ENCODE assay signal across 33 cellular contexts in genomic region chr4:78324625-78325024, GRCh38.
"Had no signal": no experiment of that assay in that cellular context is flagged by ENCODE, and none has a peak within 500 bp of the region (broad histone marks: within the 10 kb centered on the region; RNA-seq: fewer than 3 reads in every experiment).

No MANE protein-coding gene starts in this region.

- H3K27ac Mint-ChIP-seq: activated B cell treated with CpG ODN at 0.5 μM for 24 hours; activated CD4-positive, alpha-beta memory T cell treated with anti-CD3 and anti-CD28 coated beads for 36 hours; activated CD4-positive, alpha-beta T cell treated with anti-CD3 and anti-CD28 coated beads, Interleukin-2, amount 10 ng/mL, durations not matched to agents 24 days and 14 days; activated CD8-positive, alpha-beta T cell treated with anti-CD3 and anti-CD28 coated beads for 36 hours; activated naive CD4-positive, alpha-beta T cell treated with anti-CD3 and anti-CD28 coated beads for 36 hours; activated naive CD4-positive, alpha-beta T cell treated with anti-CD3 and anti-CD28 coated beads, Interleukin-2, amount 50 U/mL, for 72 hours; activated naive CD8-positive, alpha-beta T cell treated with anti-CD3 and anti-CD28 coated beads for 36 hours; activated T-cell treated with anti-CD3 and anti-CD28 coated beads, Interleukin-2, amount 50 U/mL, for 72 hours; activated T-helper 1 cell treated with anti-CD3 and anti-CD28 coated beads, Interleukin-12 subunit alpha, Interleukin-12 subunit beta, Interleukin-2, Interleukin-4 antibody, amounts not matched to agents 30 ng/mL and 10 ng/mL and 1 ng/mL, durations not matched to agents 14 hours and 24 hours and 36 hours; activated T-helper 17 cell treated with anti-CD3 and anti-CD28 coated beads, Interleukin-2, amount 50 U/mL, for 72 hours; T-helper 1 cell treated with Interleukin-12 subunit alpha and Interleukin-12 subunit beta and Interleukin-4 antibody, amounts not matched to agents 30 μg/mL and 1 μg/mL, for 36 hours; T-helper 2 cell treated with Interferon-gamma antibody and Interleukin-4, amounts not matched to agents 5 μg/mL and 100 μg/mL, for 36 hours had no signal

- DNase-seq: activated B cell treated with CpG ODN at 0.5 μM for 24 hours; activated CD4-positive, alpha-beta memory T cell treated with anti-CD3 and anti-CD28 coated beads for 36 hours; activated CD4-positive, alpha-beta T cell treated with anti-CD3 and anti-CD28 coated beads for 4 hours; activated CD4-positive, alpha-beta T cell treated with anti-CD3 and anti-CD28 coated beads, Interleukin-2, amount 10 ng/mL, durations not matched to agents 24 days and 14 days; activated CD4-positive, alpha-beta T cell treated with anti-CD3 and anti-CD28 coated beads, Interleukin-2, amount 50 U/mL, for 1 hour; activated CD4-positive, alpha-beta T cell treated with anti-CD3 and anti-CD28 coated beads, Interleukin-2, amount 50 U/mL, for 4 hours; activated CD4-positive, CD25-positive, alpha-beta regulatory T cell treated with anti-CD3 and anti-CD28 coated beads, Interleukin-2, amount 50 U/mL, for 72 hours; activated CD8-positive, alpha-beta memory T cell treated with anti-CD3 and anti-CD28 coated beads, Interleukin-2, amount 50 U/mL, for 4 hours; activated CD8-positive, alpha-beta T cell treated with anti-CD3 and anti-CD28 coated beads for 36 hours; activated effector memory CD4-positive, alpha-beta T cell treated with Interleukin-2 at 50 U/mL for 16 hours; activated gamma-delta T cell; activated naive CD4-positive, alpha-beta T cell treated with anti-CD3 and anti-CD28 coated beads for 36 hours; activated naive CD4-positive, alpha-beta T cell treated with anti-CD3 and anti-CD28 coated beads, Interleukin-2, amount 50 U/mL, for 16 hours; activated naive CD8-positive, alpha-beta T cell treated with anti-CD3 and anti-CD28 coated beads for 36 hours; activated T-cell treated with anti-CD3 and anti-CD28 coated beads for 4 hours; activated T-cell treated with anti-CD3 and anti-CD28 coated beads, Interleukin-2, amount 50 U/mL, for 1 hour; activated T-cell treated with anti-CD3 and anti-CD28 coated beads, Interleukin-2, amount 50 U/mL, for 4 hours; activated T-cell treated with anti-CD3 and anti-CD28 coated beads, Interleukin-2, amount 50 U/mL, for 72 hours; adrenal gland; amniotic stem cell; aorta; body of pancreas; brain microvascular endothelial cell; central memory CD4-positive, alpha-beta T cell; T-helper 2 cell; T-helper 9 cell had no signal

- H3K36me3 Mint-ChIP-seq: activated CD4-positive, alpha-beta memory T cell treated with anti-CD3 and anti-CD28 coated beads for 36 hours; activated naive CD4-positive, alpha-beta T cell treated with anti-CD3 and anti-CD28 coated beads, Interleukin-2, amount 50 U/mL, for 72 hours; activated naive CD8-positive, alpha-beta T cell treated with anti-CD3 and anti-CD28 coated beads for 36 hours had no signal

- H3K9me3 ChIP-seq: adrenal gland, body of pancreas, breast epithelium had no signal

- H3K36me3 ChIP-seq: adrenal gland, brain microvascular endothelial cell, breast epithelium had no signal

- H3K4me3 ChIP-seq: adrenal gland, body of pancreas, breast epithelium had no signal

- H3K27me3 ChIP-seq: adrenal gland, body of pancreas, brain microvascular endothelial cell, breast epithelium had no signal

- H3K9me3 Mint-ChIP-seq: activated B cell treated with CpG ODN at 0.5 μM for 24 hours; activated CD4-positive, alpha-beta memory T cell treated with anti-CD3 and anti-CD28 coated beads for 36 hours; activated CD4-positive, alpha-beta T cell treated with anti-CD3 and anti-CD28 coated beads, Interleukin-2, amount 10 ng/mL, durations not matched to agents 24 days and 14 days; activated CD8-positive, alpha-beta T cell treated with anti-CD3 and anti-CD28 coated beads for 36 hours; activated naive CD4-positive, alpha-beta T cell treated with anti-CD3 and anti-CD28 coated beads for 36 hours; activated naive CD4-positive, alpha-beta T cell treated with anti-CD3 and anti-CD28 coated beads, Interleukin-2, amount 50 U/mL, for 72 hours; activated naive CD8-positive, alpha-beta T cell treated with anti-CD3 and anti-CD28 coated beads for 36 hours; activated T-cell treated with anti-CD3 and anti-CD28 coated beads, Interleukin-2, amount 50 U/mL, for 4 hours; activated T-cell treated with anti-CD3 and anti-CD28 coated beads, Interleukin-2, amount 50 U/mL, for 72 hours; activated T-helper 1 cell treated with anti-CD3 and anti-CD28 coated beads, Interleukin-12 subunit alpha, Interleukin-12 subunit beta, Interleukin-2, Interleukin-4 antibody, amounts not matched to agents 30 ng/mL and 10 ng/mL and 1 ng/mL, durations not matched to agents 14 hours and 24 hours and 36 hours; activated T-helper 17 cell treated with anti-CD3 and anti-CD28 coated beads, Interleukin-2, amount 50 U/mL, for 72 hours; T-helper 1 cell treated with Interleukin-12 subunit alpha and Interleukin-12 subunit beta and Interleukin-4 antibody, amounts not matched to agents 30 μg/mL and 1 μg/mL, for 36 hours; T-helper 2 cell treated with Interferon-gamma antibody and Interleukin-4, amounts not matched to agents 5 μg/mL and 100 μg/mL, for 36 hours had no signal

- H3K4me3 Mint-ChIP-seq: activated B cell treated with CpG ODN at 0.5 μM for 24 hours; activated CD4-positive, alpha-beta memory T cell treated with anti-CD3 and anti-CD28 coated beads for 36 hours; activated CD4-positive, alpha-beta T cell treated with anti-CD3 and anti-CD28 coated beads, Interleukin-2, amount 10 ng/mL, durations not matched to agents 24 days and 14 days; activated CD8-positive, alpha-beta T cell treated with anti-CD3 and anti-CD28 coated beads for 36 hours; activated naive CD4-positive, alpha-beta T cell treated with anti-CD3 and anti-CD28 coated beads for 36 hours; activated naive CD8-positive, alpha-beta T cell treated with anti-CD3 and anti-CD28 coated beads for 36 hours; activated T-cell treated with anti-CD3 and anti-CD28 coated beads, Interleukin-2, amount 50 U/mL, for 4 hours; activated T-cell treated with anti-CD3 and anti-CD28 coated beads, Interleukin-2, amount 50 U/mL, for 72 hours; activated T-helper 1 cell treated with anti-CD3 and anti-CD28 coated beads, Interleukin-12 subunit alpha, Interleukin-12 subunit beta, Interleukin-2, Interleukin-4 antibody, amounts not matched to agents 30 ng/mL and 10 ng/mL and 1 ng/mL, durations not matched to agents 14 hours and 24 hours and 36 hours; activated T-helper 17 cell treated with anti-CD3 and anti-CD28 coated beads, Interleukin-2, amount 50 U/mL, for 72 hours; T-helper 1 cell treated with Interleukin-12 subunit alpha and Interleukin-12 subunit beta and Interleukin-4 antibody, amounts not matched to agents 30 μg/mL and 1 μg/mL, for 36 hours; T-helper 2 cell treated with Interferon-gamma antibody and Interleukin-4, amounts not matched to agents 5 μg/mL and 100 μg/mL, for 36 hours had no signal

- ATAC-seq: activated CD8-positive, alpha-beta T cell treated with anti-CD3 and anti-CD28 coated beads for 36 hours; activated naive CD4-positive, alpha-beta T cell treated with anti-CD3 and anti-CD28 coated beads, Interleukin-2, amount 50 U/mL, for 72 hours; activated T-cell treated with anti-CD3 and anti-CD28 coated beads, Interleukin-2, amount 50 U/mL, for 4 hours; activated T-cell treated with anti-CD3 and anti-CD28 coated beads, Interleukin-2, amount 50 U/mL, for 72 hours; activated T-helper 17 cell treated with anti-CD3 and anti-CD28 coated beads, Interleukin-2, amount 50 U/mL, for 72 hours; body of pancreas had no signal

- H3K27ac ChIP-seq: adrenal gland, body of pancreas, brain microvascular endothelial cell, breast epithelium, VCaP had no signal

- H3K4me1 ChIP-seq: adrenal gland, body of pancreas, breast epithelium had no signal

- H3K4me1 Mint-ChIP-seq: activated T-helper 17 cell treated with anti-CD3 and anti-CD28 coated beads, Interleukin-2, amount 50 U/mL, for 72 hours had no signal
